Comparison of ENCODE assay signal across 9 cellular contexts in genomic region chr16:17476414-17477259, GRCh38. TPM values are rescaled to one million over a fixed set of nuclear protein-coding genes. Genes with fewer than 3 reads are reported as not detected.
DNase-seq lines count a peak whose midpoint lies in the region; ATAC-seq and TF ChIP-seq lines count a peak whose summit lies in the region.
"Had no signal": no experiment of that assay in that cellular context is flagged by ENCODE, and none has a peak within 500 bp of the region (broad histone marks: within the 10 kb centered on the region; RNA-seq: fewer than 3 reads in every experiment).

No MANE protein-coding gene starts in this region.

- no peak overlapping the region for H3K4ac ChIP-seq in mesenchymal stem cell (ENCODE audit: low read depth in 1 of 2, low read length in 2 of 2)

- H3K9me3 ChIP-seq in mesenchymal stem cell (ENCODE audit: control insufficient read depth, low read length), result peaks cover 7% of the 10 kb centered on the region

- no peaks in the 10 kb centered on the region for H3K9me3 Mint-ChIP-seq in activated CD4-positive, alpha-beta memory T cell treated with anti-CD3 and anti-CD28 coated beads for 36 hours
- peaks cover 13% of the 10 kb centered on the region for H3K9me3 Mint-ChIP-seq in nephron progenitor cell

- H2AFZ ChIP-seq in mesenchymal stem cell (ENCODE audit: low read depth, low read length), result no peak overlapping the region

- no peak overlapping the region for H2BK5ac ChIP-seq in mesenchymal stem cell (ENCODE audit: low read depth, low read length, poor library complexity, severe bottlenecking)

- H3K4me1 Mint-ChIP-seq in activated CD4-positive, alpha-beta memory T cell treated with anti-CD3 and anti-CD28 coated beads for 36 hours (ENCODE audit: low read depth), result peaks cover 29% of the 10 kb centered on the region
- peaks cover 28% of the 10 kb centered on the region for H3K4me1 Mint-ChIP-seq in nephron progenitor cell

- H3K79me1 ChIP-seq in mesenchymal stem cell (replicated peaks; ENCODE audit: low read length, poor library complexity, severe bottlenecking), result no peaks in the 10 kb centered on the region

- WGBS in mesenchymal stem cell, result 41% methylated on average over 11 of the region's 11 CpGs

- H3K9ac ChIP-seq in mesenchymal stem cell (ENCODE audit: low read length), result no peak overlapping the region

- no peak overlapping the region for H2BK12ac ChIP-seq in mesenchymal stem cell (ENCODE audit: low read length in 2 of 2)

- CTCF ChIA-PET in activated CD4-positive, alpha-beta memory T cell treated with anti-CD3 and anti-CD28 coated beads for 36 hours (lab: Charles Lee), result no interaction called here

- H3K27ac ChIP-seq in mesenchymal stem cell (ENCODE audit: low read length, poor library complexity, severe bottlenecking), result no peak overlapping the region
- H3K27ac ChIP-seq: SK-N-MC had no signal

- H3K23ac ChIP-seq in mesenchymal stem cell (ENCODE audit: low read length in 2 of 2), result no peak overlapping the region

- H3K4me3 Mint-ChIP-seq in activated CD4-positive, alpha-beta memory T cell treated with anti-CD3 and anti-CD28 coated beads for 36 hours, result no peak overlapping the region
- no peak overlapping the region for H3K4me3 Mint-ChIP-seq in nephron progenitor cell

- POLR2A ChIA-PET in activated CD4-positive, alpha-beta memory T cell treated with anti-CD3 and anti-CD28 coated beads for 36 hours (lab: Charles Lee), result no interaction called here

- H4K91ac ChIP-seq in mesenchymal stem cell (ENCODE audit: low read length), result no peak overlapping the region

- no peak overlapping the region for H2BK15ac ChIP-seq in mesenchymal stem cell (ENCODE audit: low read depth, poor library complexity, severe bottlenecking)

- H2BK120ac ChIP-seq in mesenchymal stem cell (ENCODE audit: low read depth, low read length), result no peak overlapping the region

- no peaks in the 10 kb centered on the region for H3K36me3 ChIP-seq in mesenchymal stem cell (ENCODE audit: control insufficient read depth in 1 of 2, insufficient read depth in 2 of 2, low read depth in 1 of 2, low read length in 2 of 2)

- no peaks in the 10 kb centered on the region for H3K4me1 ChIP-seq in mesenchymal stem cell (ENCODE audit: control insufficient read depth, insufficient read depth, low read depth, low read length)

- no peak for ATAC-seq in GM18873 (IDR thresholded peaks at IDR 0.05; ENCODE audit: low FRiP score, unreplicated experiment)

- H3K4me2 ChIP-seq in mesenchymal stem cell (ENCODE audit: low read length, poor library complexity, severe bottlenecking), result no peak overlapping the region

- H3K27me3 Mint-ChIP-seq in activated CD4-positive, alpha-beta memory T cell treated with anti-CD3 and anti-CD28 coated beads for 36 hours, result peaks cover 15% of the 10 kb centered on the region
- H3K27me3 Mint-ChIP-seq in nephron progenitor cell (ENCODE audit: low read depth, poor library complexity), result peaks cover 22% of the 10 kb centered on the region

- H4K8ac ChIP-seq in mesenchymal stem cell (ENCODE audit: low read length), result no peak overlapping the region

- H3K18ac ChIP-seq in mesenchymal stem cell (ENCODE audit: low read depth in 1 of 2, low read length in 2 of 2), result no peak overlapping the region

- intact Hi-C loops in activated CD4-positive, alpha-beta memory T cell treated with anti-CD3 and anti-CD28 coated beads for 36 hours (cut with micrococcal nuclease), result loop anchor here (10.0 kb wide), 1 partner anchor 612 kb away; no protein-coding TSS in a partner anchor

- H3K4me3 ChIP-seq in mesenchymal stem cell (ENCODE audit: insufficient read depth in 1 of 2, low read depth in 1 of 2, low read length in 2 of 2), result no peak overlapping the region
- H3K4me3 ChIP-seq: SK-N-MC had no signal

- peaks cover 6 to 17% of the 10 kb centered on the region in 2 experiments for H3K27me3 ChIP-seq in mesenchymal stem cell (ENCODE audit: control insufficient read depth in 1 of 2, insufficient read depth in 1 of 2, low read length in 2 of 2)

- no peak overlapping the region for H3K14ac ChIP-seq in mesenchymal stem cell (ENCODE audit: low read length in 2 of 2)

- peak; percentile 69 for DNase-seq in DMS114 treated with DMSO at 0.1 percent for 48 hours (lab: John Stamatoyannopoulos, UW; ENCODE audit: unreplicated experiment)
- peak; percentile 67 for DNase-seq in H4 (ENCODE audit: low spot score)
- DNase-seq in NCI-H510A treated with DMSO at 0.1 percent for 48 hours (lab: John Stamatoyannopoulos, UW), result peak; percentile 98
- DNase-seq in activated CD4-positive, alpha-beta memory T cell treated with anti-CD3 and anti-CD28 coated beads for 36 hours, result peak; percentile 53
- DNase-seq in fibroblast of gingiva (ENCODE audit: low read depth), result peak; percentile 34
- peak; percentile 50 for DNase-seq in nephron progenitor cell
- DNase-seq in mesenchymal stem cell, result no peak

- H3K36me3 Mint-ChIP-seq in activated CD4-positive, alpha-beta memory T cell treated with anti-CD3 and anti-CD28 coated beads for 36 hours, result no peaks in the 10 kb centered on the region
- H3K36me3 Mint-ChIP-seq in nephron progenitor cell (ENCODE audit: low read depth), result no peaks in the 10 kb centered on the region

- H2AK5ac ChIP-seq in mesenchymal stem cell (ENCODE audit: low read length, severe bottlenecking), result no peak overlapping the region

- TF ChIP-seq CTCF in nephron progenitor cell (IDR thresholded peaks at IDR 0.05), result peak; percentile 51

- H3K27ac Mint-ChIP-seq in activated CD4-positive, alpha-beta memory T cell treated with anti-CD3 and anti-CD28 coated beads for 36 hours, result no peak overlapping the region
- H3K27ac Mint-ChIP-seq in nephron progenitor cell, result no peak overlapping the region

RNA-seq across cellular contexts. Expression of gene XYLT1, which starts 5.9 kb away (rescaled TPM):
- 7.1 and 8.3 TPM in 2 replicates for total RNA-seq in H4 (2014; rRNA removed; shearing (Covaris generic))
- total RNA-seq in activated CD4-positive, alpha-beta memory T cell treated with anti-CD3 and anti-CD28 coated beads for 36 hours, result 1 to 10 TPM; 6.2 to 6.8 TPM
- 0.01 TPM for polyA plus RNA-seq in mesenchymal stem cell (2013, experiment 1 of 2)
- polyA plus RNA-seq in mesenchymal stem cell (2013, experiment 2 of 2), result 0.03 TPM
